11 cellular contexts compared by ENCODE assay signal in the genomic region with DNA sequence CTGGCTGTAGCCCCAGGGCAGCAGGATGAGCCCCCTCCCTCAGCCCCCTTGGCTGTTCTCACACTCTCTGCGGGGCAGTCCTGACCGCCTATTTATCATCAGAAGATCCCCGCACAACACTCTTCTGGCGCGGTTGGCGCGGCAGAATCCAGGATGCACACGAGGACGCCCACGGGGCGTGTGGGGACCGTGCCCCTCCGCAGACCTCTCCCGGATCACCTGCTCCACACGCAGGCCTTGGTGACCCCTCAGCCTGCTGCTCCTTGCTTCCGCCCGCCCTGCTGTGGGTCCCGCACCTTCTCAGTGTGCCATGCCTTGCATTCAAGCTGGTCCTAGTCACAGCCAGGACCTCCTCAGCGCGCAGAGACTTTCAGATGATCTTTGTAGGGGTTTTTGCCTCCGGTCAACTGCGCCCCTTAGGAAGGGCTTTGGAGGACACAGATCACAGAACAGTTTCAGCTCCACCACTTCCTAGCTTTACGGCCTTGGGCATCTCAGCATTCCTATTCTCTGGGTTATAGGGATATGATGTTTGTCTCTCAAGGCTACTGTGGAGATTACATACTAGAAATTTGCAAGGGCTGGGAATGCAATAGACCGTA. TPM values are rescaled to one million over a fixed set of nuclear protein-coding genes. Genes with fewer than 3 reads are reported as not detected.
DNase-seq lines count a peak whose midpoint lies in the region; ATAC-seq lines count a peak whose summit lies in the region.
"Had no signal": no experiment of that assay in that cellular context is flagged by ENCODE, and none has a peak within 500 bp of the region (broad histone marks: within the 10 kb centered on the region; RNA-seq: fewer than 3 reads in every experiment).

No MANE protein-coding gene starts in this region.

- H3K27ac ChIP-seq in subcutaneous abdominal adipose tissue (ENCODE audit: low read depth, low read length), result no peak overlapping the region
- H3K27ac ChIP-seq: KMS-11 had no signal

- no peaks in the 10 kb centered on the region for H3K9me3 Mint-ChIP-seq in activated CD8-positive, alpha-beta memory T cell treated with anti-CD3 and anti-CD28 coated beads, Interleukin-2, amount 10 ng/mL, durations not matched to agents 7 days and 5 days (ENCODE audit: low read depth)
- H3K9me3 Mint-ChIP-seq in memory B cell, result no peaks in the 10 kb centered on the region

- H3K4me3 ChIP-seq in adipocyte (ENCODE audit: low read length) (peak overlapping the region; percentile 83), subcutaneous abdominal adipose tissue (ENCODE audit: low read depth in 1 of 5, low read length in 5 of 5) (peak overlapping the region; percentile 27 to 72 (median 68))

- CTCF ChIA-PET in activated CD8-positive, alpha-beta memory T cell treated with anti-CD3 and anti-CD28 coated beads, Interleukin-2, amount 10 ng/mL, durations not matched to agents 7 days and 5 days (lab: Charles Lee), result interaction anchor here (2.2 kb wide), 1 partner anchor 11 kb away, joined by 6 read pairs; no protein-coding TSS in a partner anchor

- peaks cover 32% of the 10 kb centered on the region for H3K4me1 ChIP-seq in adipocyte (ENCODE audit: control insufficient read depth, insufficient read depth, low read length)
- H3K4me1 ChIP-seq in subcutaneous abdominal adipose tissue (ENCODE audit: control insufficient read depth in 5 of 5, insufficient read depth in 5 of 5, low read length in 5 of 5), result peaks cover 0 to 30% (median 18%) of the 10 kb centered on the region in 5 donors

- no peaks in the 10 kb centered on the region for H3K36me3 Mint-ChIP-seq in activated CD8-positive, alpha-beta memory T cell treated with anti-CD3 and anti-CD28 coated beads, Interleukin-2, amount 10 ng/mL, durations not matched to agents 7 days and 5 days
- H3K36me3 Mint-ChIP-seq in memory B cell, result no peaks in the 10 kb centered on the region
- H3K36me3 Mint-ChIP-seq: CD14-positive monocyte had no signal

- H3K9me3 ChIP-seq in adipocyte (ENCODE audit: control insufficient read depth, low read length), result no peaks in the 10 kb centered on the region
- H3K9me3 ChIP-seq in subcutaneous abdominal adipose tissue (ENCODE audit: control insufficient read depth in 5 of 5, low read length in 5 of 5), result no peaks in the 10 kb centered on the region

- H3K27me3 ChIP-seq in adipocyte (replicated peaks; ENCODE audit: control insufficient read depth, insufficient read depth, low read length) (no peaks in the 10 kb centered on the region), subcutaneous abdominal adipose tissue (ENCODE audit: control insufficient read depth in 5 of 5, insufficient read depth in 4 of 5, low read length in 5 of 5) (peaks cover 0 to 20% (median 0%) of the 10 kb centered on the region in 5 donors)

- H3K4me1 Mint-ChIP-seq in activated CD8-positive, alpha-beta memory T cell treated with anti-CD3 and anti-CD28 coated beads, Interleukin-2, amount 10 ng/mL, durations not matched to agents 7 days and 5 days, result no peaks in the 10 kb centered on the region
- no peaks in the 10 kb centered on the region for H3K4me1 Mint-ChIP-seq in memory B cell

- ATAC-seq in activated CD8-positive, alpha-beta memory T cell treated with anti-CD3 and anti-CD28 coated beads, Interleukin-2, amount 10 ng/mL, durations not matched to agents 7 days and 5 days, result no peak
- no peak for ATAC-seq in memory B cell (ENCODE audit: low read depth)

- H3K27me3 Mint-ChIP-seq in activated CD8-positive, alpha-beta memory T cell treated with anti-CD3 and anti-CD28 coated beads, Interleukin-2, amount 10 ng/mL, durations not matched to agents 7 days and 5 days, result peaks cover 58% of the 10 kb centered on the region
- H3K27me3 Mint-ChIP-seq in memory B cell, result peaks cover 32% of the 10 kb centered on the region

- no peak for DNase-seq in activated CD8-positive, alpha-beta memory T cell treated with anti-CD3 and anti-CD28 coated beads, Interleukin-2, amount 10 ng/mL, durations not matched to agents 7 days and 5 days
- DNase-seq in activated CD8-positive, alpha-beta memory T cell treated with anti-CD3 and anti-CD28 coated beads, Interleukin-2, amount 50 U/mL, for 4 hours, result no peak
- DNase-seq in adipocyte (ENCODE audit: low read depth) (no peak), memory B cell (ENCODE audit: low spot score in 2 of 2) (no peak), hippocampal formation (lab: John Stamatoyannopoulos, UW) (no peak), SIG-M5 treated with dmso at 0.1 percent for 504 hours (lab: John Stamatoyannopoulos, UW; ENCODE audit: unreplicated experiment) (no peak), foreskin melanocyte (no peak)
- DNase-seq: small intestine had no signal

- no peaks in the 10 kb centered on the region for H3K36me3 ChIP-seq in adipocyte (ENCODE audit: control insufficient read depth, insufficient read depth, low read length, severe bottlenecking)
- no peaks in the 10 kb centered on the region for H3K36me3 ChIP-seq in subcutaneous abdominal adipose tissue (ENCODE audit: control insufficient read depth in 5 of 5, insufficient read depth in 5 of 5, low read length in 5 of 5)

- no peak overlapping the region for H3K27ac Mint-ChIP-seq in activated CD8-positive, alpha-beta memory T cell treated with anti-CD3 and anti-CD28 coated beads, Interleukin-2, amount 10 ng/mL, durations not matched to agents 7 days and 5 days
- H3K27ac Mint-ChIP-seq in memory B cell, result no peak overlapping the region
- H3K27ac Mint-ChIP-seq: CD14-positive monocyte had no signal

- H3K9ac ChIP-seq in adipocyte (ENCODE audit: low read length) (peak overlapping the region; percentile 81), subcutaneous abdominal adipose tissue (ENCODE audit: low read length in 5 of 5) (peak overlapping the region in 2 of 5 donors; percentile 49 to 67)
- H3K9ac ChIP-seq: KMS-11 had no signal

- H3K4me3 Mint-ChIP-seq in activated CD8-positive, alpha-beta memory T cell treated with anti-CD3 and anti-CD28 coated beads, Interleukin-2, amount 10 ng/mL, durations not matched to agents 7 days and 5 days, result peak overlapping the region; percentile 16
- H3K4me3 Mint-ChIP-seq in memory B cell, result peak overlapping the region; percentile 77

RNA-seq across cellular contexts. Expression of gene TUB, which starts 0.8 kb away (rescaled TPM):
- total RNA-seq in activated CD8-positive, alpha-beta memory T cell treated with anti-CD3 and anti-CD28 coated beads, Interleukin-2, amount 10 ng/mL, durations not matched to agents 7 days and 5 days, result under 1 TPM; 0.07 to 0.09 TPM
